Comparison of ENCODE assay signal across 1 cellular context in genomic region chr10:84337199-84337598, GRCh38.
A peak's percentile ranks its signal among the peaks of the same experiment; 100 is the strongest.
TF ChIP-seq lines count a peak whose summit lies in the region.

No MANE protein-coding gene starts in this region.

TF ChIP-seq in endothelial cell of umbilical vein, 7 proteins besides CTCF, POLR2A, EP300 and RAD21 (continued from another document):
- TF ChIP-seq FOS (IDR thresholded peaks at IDR 0.05; ENCODE audit: borderline replicate concordance, insufficient read depth, low read length) (peak; percentile 15), GATA2 (IDR thresholded peaks at IDR 0.05; ENCODE audit: insufficient read depth, insufficient read length, low read depth, low read length) (peak; percentile 81)
TF ChIP-seq in endothelial cell of umbilical vein: peak in this region for 2.
